In the genomic region with DNA sequence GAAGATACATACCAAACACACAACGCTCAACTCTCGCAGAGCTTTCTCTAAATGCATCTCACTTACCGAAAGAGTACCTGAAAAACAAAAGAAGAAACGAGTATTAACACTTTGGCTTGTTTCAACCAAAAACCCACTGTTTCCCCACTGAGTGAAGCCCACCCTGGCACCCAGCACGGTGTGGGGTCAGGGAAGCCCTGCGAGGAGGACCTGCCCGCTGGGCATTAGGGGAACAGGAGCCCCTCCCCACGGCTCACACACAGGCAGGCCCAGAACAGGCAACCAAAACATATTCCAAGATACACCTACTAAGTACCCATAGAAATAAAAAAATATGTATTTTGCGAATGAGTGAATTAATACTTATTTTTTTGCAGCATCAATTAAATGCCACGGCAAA, we compare ENCODE assay signal across 28 cellular contexts. TPM values are rescaled to one million over a fixed set of nuclear protein-coding genes. Genes with fewer than 3 reads are reported as not detected.
"Had no signal": no experiment of that assay in that cellular context is flagged by ENCODE, and none has a peak within 500 bp of the region (broad histone marks: within the 10 kb centered on the region; RNA-seq: fewer than 3 reads in every experiment).

No MANE protein-coding gene starts in this region.

- DNase-seq: natural killer cell; nucleus accumbens; ovary; right cardiac atrium; right lobe of liver; sigmoid colon; small intestine; stimulated activated CD4-positive, alpha-beta T cell treated with anti-CD3 and anti-CD28 coated beads, Interleukin-15, amount 100 ng/mL, for 24 hours; stimulated activated CD4-positive, alpha-beta T cell treated with anti-CD3 and anti-CD28 coated beads, Interleukin-2, amount 100 ng/mL, for 24 hours; stimulated activated CD4-positive, alpha-beta T cell treated with anti-CD3 and anti-CD28 coated beads, Interleukin-2, amount 100 ng/mL, for 48 hours; stimulated activated CD4-positive, alpha-beta T cell treated with anti-CD3 and anti-CD28 coated beads, Interleukin-4, amount 100 ng/mL, for 24 hours; stimulated activated naive B cell treated with anti-CD40 and anti-IgM and Interleukin-4, amounts not matched to agents 10 μg/mL and 1 μg/mL and 100 μg/mL, for 72 hours; stimulated activated naive CD4-positive, alpha-beta T cell treated with Interleukin-2 at 50 U/mL for 16 hours; stomach; thyroid gland; trophoblast cell; upper lobe of left lung had no signal

- H3K4me3 Mint-ChIP-seq: natural killer cell; nephron; neural crest cell; stimulated activated effector memory CD8-positive, alpha-beta T cell treated with anti-CD3 and anti-CD28 coated beads, Interleukin-12 subunit alpha, Interleukin-12 subunit beta, amount 100 ng/mL, for 72 hours; stimulated activated naive B cell treated with anti-CD40 and anti-IgM and Interleukin-4, amounts not matched to agents 10 μg/mL and 1 μg/mL and 100 μg/mL, for 72 hours; stimulated activated naive CD8-positive, alpha-beta T cell treated with anti-CD3 and anti-CD28 coated beads, Interleukin-15, Interleukin-2, amounts not matched to agents 100 ng/mL and 50 ng/mL, for 24 hours had no signal

- H3K36me3 ChIP-seq: ovary, right lobe of liver had no signal

- H3K27ac Mint-ChIP-seq: natural killer cell; progenitor cell of endocrine pancreas; stimulated activated effector memory CD8-positive, alpha-beta T cell treated with anti-CD3 and anti-CD28 coated beads, Interleukin-12 subunit alpha, Interleukin-12 subunit beta, amount 100 ng/mL, for 72 hours; stimulated activated naive B cell treated with anti-CD40 and anti-IgM and Interleukin-4, amounts not matched to agents 10 μg/mL and 1 μg/mL and 100 μg/mL, for 72 hours; stimulated activated naive CD8-positive, alpha-beta T cell treated with anti-CD3 and anti-CD28 coated beads, Interleukin-15, Interleukin-2, amounts not matched to agents 100 ng/mL and 50 ng/mL, for 24 hours had no signal

- H3K79me2 ChIP-seq: parathyroid adenoma had no signal

- H2AFZ ChIP-seq: parathyroid adenoma had no signal

- H3K27me3 Mint-ChIP-seq: progenitor cell of endocrine pancreas; stimulated activated naive B cell treated with anti-CD40 and anti-IgM and Interleukin-4, amounts not matched to agents 10 μg/mL and 1 μg/mL and 100 μg/mL, for 72 hours; stimulated activated naive CD8-positive, alpha-beta T cell treated with anti-CD3 and anti-CD28 coated beads, Interleukin-15, Interleukin-2, amounts not matched to agents 100 ng/mL and 50 ng/mL, for 24 hours had no signal

- H3K4me1 ChIP-seq: parathyroid adenoma, psoas muscle, right lobe of liver, sigmoid colon, stomach, thyroid gland, tibial nerve, upper lobe of left lung, vagina had no signal

- ATAC-seq: natural killer cell; psoas muscle; right cardiac atrium; right lobe of liver; stimulated activated effector memory CD8-positive, alpha-beta T cell treated with anti-CD3 and anti-CD28 coated beads, Interleukin-12 subunit alpha, Interleukin-12 subunit beta, amount 100 ng/mL, for 72 hours; stimulated activated naive B cell treated with anti-CD40 and anti-IgM and Interleukin-4, amounts not matched to agents 10 μg/mL and 1 μg/mL and 100 μg/mL, for 72 hours had no signal

- H3K36me3 Mint-ChIP-seq: natural killer cell had no signal

- H3K4me3 ChIP-seq: ovary, psoas muscle, right lobe of liver, sigmoid colon, stomach, thoracic aorta, thyroid gland, tibial nerve, upper lobe of left lung, vagina had no signal

- H3K9ac ChIP-seq: parathyroid adenoma had no signal

- H3K27me3 ChIP-seq: neutrophil, ovary, right lobe of liver, sigmoid colon, stomach, thyroid gland, tibial nerve, upper lobe of left lung, vagina had no signal

- H3K9me3 ChIP-seq: neutrophil, ovary, psoas muscle, right lobe of liver, sigmoid colon, stomach, thoracic aorta, thyroid gland, tibial nerve, upper lobe of left lung, vagina had no signal

- H3K4me1 Mint-ChIP-seq: natural killer cell, nephron had no signal

- H3K9me3 Mint-ChIP-seq: natural killer cell; neural crest cell; stimulated activated effector memory CD8-positive, alpha-beta T cell treated with anti-CD3 and anti-CD28 coated beads, Interleukin-12 subunit alpha, Interleukin-12 subunit beta, amount 100 ng/mL, for 72 hours; stimulated activated naive B cell treated with anti-CD40 and anti-IgM and Interleukin-4, amounts not matched to agents 10 μg/mL and 1 μg/mL and 100 μg/mL, for 72 hours; stimulated activated naive CD8-positive, alpha-beta T cell treated with anti-CD3 and anti-CD28 coated beads, Interleukin-15, Interleukin-2, amounts not matched to agents 100 ng/mL and 50 ng/mL, for 24 hours had no signal

- H3K27ac ChIP-seq: neutrophil, ovary, parathyroid adenoma, psoas muscle, right lobe of liver, sigmoid colon, stomach, thoracic aorta, thyroid gland, tibial nerve, upper lobe of left lung, vagina had no signal

RNA-seq across cellular contexts. Expression of a gene that starts 47.4 kb away (rescaled TPM):
- total RNA-seq: natural killer cell had no signal
